Comparison of ENCODE assay signal across 27 cellular contexts in genomic region chr15:42123546-42123945, GRCh38. TPM values are rescaled to one million over a fixed set of nuclear protein-coding genes. Genes with fewer than 3 reads are reported as not detected.
"Had no signal": no experiment of that assay in that cellular context is flagged by ENCODE, and none has a peak within 500 bp of the region (broad histone marks: within the 10 kb centered on the region; RNA-seq: fewer than 3 reads in every experiment).

No MANE protein-coding gene starts in this region.

- H3K36me3 ChIP-seq: esophagus squamous epithelium, gastrocnemius medialis, heart right ventricle, left lung, lower lobe of right lung had no signal

- H3K4me1 ChIP-seq: gastrocnemius medialis had no signal

- H3K36me3 Mint-ChIP-seq: mesothelial cell of epicardium had no signal

- ATAC-seq: effector memory CD8-positive, alpha-beta T cell; esophagus mucosa; gastrocnemius medialis; heart right ventricle; left cardiac atrium; left lung; left ventricle myocardium superior; lower lobe of right lung; mucosa of descending colon had no signal

- H3K27ac ChIP-seq: coronary artery, epithelial cell of prostate, esophagus squamous epithelium, gastrocnemius medialis, heart right ventricle, left lung, lower lobe of right lung had no signal

- H3K4me3 ChIP-seq: coronary artery, esophagus squamous epithelium, gastrocnemius medialis, heart right ventricle, left lung, lower lobe of right lung, mucosa of descending colon had no signal

- H3K9me3 Mint-ChIP-seq: endodermal cell, mesothelial cell of epicardium had no signal

- H3K9me3 ChIP-seq: esophagus squamous epithelium, gastrocnemius medialis, heart right ventricle, left lung, lower lobe of right lung, mucosa of descending colon had no signal

- H3K27ac Mint-ChIP-seq: effector memory CD8-positive, alpha-beta T cell; endodermal cell; mesothelial cell of epicardium had no signal

- H3K27me3 ChIP-seq: gastrocnemius medialis, left lung had no signal

- DNase-seq: dermis blood vessel endothelial cell; effector CD8-positive, alpha-beta T cell; effector memory CD8-positive, alpha-beta T cell; endodermal cell; erythroblast; esophagus squamous epithelium; foreskin fibroblast; foreskin melanocyte; gastrocnemius medialis; glutamatergic neuron; heart right ventricle; hippocampal formation; left cardiac atrium; left lung; left ventricle myocardium superior; lower lobe of right lung; mesenchymal stem cell; mucosa of descending colon had no signal

- H3K4me3 Mint-ChIP-seq: effector memory CD8-positive, alpha-beta T cell; endodermal cell; mesothelial cell of epicardium had no signal

RNA-seq across cellular contexts. Expression of gene PLA2G4D, which starts 29.2 kb away (rescaled TPM):
- total RNA-seq: endodermal cell, glomerular endothelial cell, heart right ventricle, kidney epithelial cell, left cardiac atrium, left ventricle myocardium superior, lower lobe of right lung, lung microvascular endothelial cell, mesenteric fat pad, mesothelial cell of epicardium, myocyte had no signal

RNA-seq across cellular contexts. Expression of gene PLA2G4F, which starts 32.9 kb away (rescaled TPM):
- total RNA-seq: dermis blood vessel endothelial cell, glomerular endothelial cell, lung microvascular endothelial cell, mesenteric fat pad, myocyte had no signal
